ENCODE assay signal across 2 cellular contexts in the genomic region with DNA sequence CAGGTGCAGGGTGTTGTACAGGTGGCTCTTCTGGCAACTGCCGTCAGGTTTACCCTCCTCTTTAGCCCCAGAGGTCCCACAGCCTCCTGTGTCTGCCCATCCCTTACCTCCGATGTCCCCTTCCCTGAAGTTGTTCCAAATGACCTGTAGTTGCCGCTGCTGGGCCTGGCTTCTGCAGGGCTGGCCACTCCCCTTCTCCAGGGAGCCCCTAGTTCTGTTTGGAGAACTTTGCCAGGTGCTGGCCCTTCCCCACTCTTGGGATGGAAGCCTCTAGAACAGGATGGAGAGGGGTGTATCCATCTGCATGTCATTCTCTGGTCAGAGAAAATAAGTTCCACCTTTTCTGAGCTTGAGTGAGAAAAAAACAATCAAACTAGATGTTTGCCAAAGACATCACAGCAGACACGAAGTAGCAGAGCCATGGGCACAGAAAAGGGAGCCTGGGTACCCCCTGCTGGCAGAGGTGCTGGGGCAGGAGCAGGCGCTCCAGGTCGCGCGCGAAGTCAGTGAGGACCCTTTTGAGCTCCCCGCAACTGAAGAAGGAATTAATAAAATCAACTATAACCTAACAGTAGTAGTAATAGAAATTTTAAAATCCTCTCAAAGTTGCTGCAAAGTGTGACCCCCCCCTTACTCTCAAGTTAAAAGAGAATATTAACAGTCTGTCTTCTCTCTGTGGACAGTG.
TF ChIP-seq lines count a peak whose summit lies in the region.

No MANE protein-coding gene starts in this region.

TF ChIP-seq in endothelial cell of umbilical vein, 7 proteins besides CTCF, POLR2A, EP300 and RAD21:
- no peak for TF ChIP-seq POLR2AphosphoS5 (IDR thresholded peaks at IDR 0.05; ENCODE audit: insufficient read depth, low read depth, low read length)
- TF ChIP-seq GATA2 (IDR thresholded peaks at IDR 0.05; ENCODE audit: insufficient read depth, insufficient read length, low read depth, low read length) = no peak
- TF ChIP-seq FOS (IDR thresholded peaks at IDR 0.05; ENCODE audit: borderline replicate concordance, insufficient read depth, low read length) = no peak
- TF ChIP-seq MYC (IDR thresholded peaks at IDR 0.05; ENCODE audit: low read depth, low read length) = no peak
- TF ChIP-seq, protein P1, sequence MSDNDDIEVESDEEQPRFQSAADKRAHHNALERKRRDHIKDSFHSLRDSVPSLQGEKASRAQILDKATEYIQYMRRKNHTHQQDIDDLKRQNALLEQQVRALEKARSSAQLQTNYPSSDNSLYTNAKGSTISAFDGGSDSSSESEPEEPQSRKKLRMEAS (IDR thresholded peaks at IDR 0.05; ENCODE audit: insufficient read depth, insufficient read length) = no peak
- TF ChIP-seq JUN (IDR thresholded peaks at IDR 0.05; ENCODE audit: borderline replicate concordance, insufficient read depth, insufficient read length, low read depth) = no peak
- TF ChIP-seq EZH2 (IDR thresholded peaks at IDR 0.05; ENCODE audit: borderline replicate concordance, low read depth, low read length, severe bottlenecking) = no peak
TF ChIP-seq in endothelial cell of umbilical vein: peak in this region for 0.

TF ChIP-seq in neural cell, 6 proteins besides CTCF, POLR2A, EP300 and RAD21 (continued from another document):
- no peak for TF ChIP-seq MXI1 (conservative IDR thresholded peaks at IDR 0.05; ENCODE audit: poor library complexity, severe bottlenecking)
- TF ChIP-seq SMC3 (conservative IDR thresholded peaks at IDR 0.05; ENCODE audit: poor library complexity) = no peak
- TF ChIP-seq TAF1 (IDR thresholded peaks at IDR 0.05; ENCODE audit: low read depth) = no peak
- no peak for TF ChIP-seq EZH2 (IDR thresholded peaks at IDR 0.05; ENCODE audit: borderline replicate concordance, insufficient read depth, low read length, poor library complexity, severe bottlenecking)
